8 cellular contexts compared by ENCODE assay signal in the genomic region with DNA sequence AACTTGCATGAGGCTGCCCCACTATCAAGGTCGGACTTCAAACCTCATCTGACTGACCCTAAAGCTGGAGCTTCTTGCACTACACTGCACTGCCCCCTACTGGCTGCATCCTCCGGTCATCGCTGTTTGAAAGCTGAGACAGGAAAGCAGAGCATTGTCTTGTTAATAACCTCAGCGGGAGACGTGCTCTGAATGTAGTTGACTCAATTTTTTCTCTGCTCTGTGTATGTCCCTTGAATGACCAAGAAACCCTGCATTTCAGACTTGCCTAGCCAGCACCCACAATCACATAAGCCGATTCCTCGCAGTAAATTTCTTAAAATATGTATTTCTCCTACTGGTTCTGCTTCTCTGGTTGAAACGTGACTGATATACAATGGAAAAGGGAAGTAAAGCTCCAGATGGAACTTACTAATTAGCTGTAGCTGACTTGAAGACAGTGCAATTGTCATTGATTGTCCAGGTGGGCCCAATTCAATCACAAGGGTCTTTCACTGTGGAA. TPM values are rescaled to one million over a fixed set of nuclear protein-coding genes. Genes with fewer than 3 reads are reported as not detected.
DNase-seq lines count a peak whose midpoint lies in the region; ATAC-seq, FAIRE-seq and TF ChIP-seq lines count a peak whose summit lies in the region.

No MANE protein-coding gene starts in this region.

- H3K27ac ChIP-seq in A549 (peak overlapping the region; percentile 88 to 91), iPS-20b (ENCODE audit: low read length) (peak overlapping the region; percentile 66)

- H3K4me2 ChIP-seq in A549: peak overlapping the region; percentile 69

- peak; percentile 90 to 93 for ATAC-seq in A549
- ATAC-seq in GM18508 (IDR thresholded peaks at IDR 0.05; ENCODE audit: insufficient read depth, unreplicated experiment): peak; percentile 61
- peak; percentile 73 for ATAC-seq in HG03064 (IDR thresholded peaks at IDR 0.05; ENCODE audit: low read depth, unreplicated experiment)

- peak; percentile 96 for TF ChIP-seq RAD21 in A549 (conservative IDR thresholded peaks at IDR 0.05 in 1 of 2, IDR thresholded peaks at IDR 0.05 in 1 of 2)

- H3K4me1 ChIP-seq in A549 (peaks cover 23% of the 10 kb centered on the region), iPS-20b (ENCODE audit: insufficient read depth, low read length) (peaks cover 9% of the 10 kb centered on the region)

- TF ChIP-seq EP300 in A549 (IDR thresholded peaks at IDR 0.05): no peak

- WGBS in A549 (ENCODE audit: missing lambda C conversion rate): 7% methylated on average over 8 of the region's 8 CpGs

- DNase-seq in A549 (ENCODE audit: low read depth in 1 of 2, low spot score in 1 of 2): peak; percentile 35 to 93
- peak; percentile 82 for DNase-seq in NCI-H2107 (lab: John Stamatoyannopoulos, UW)
- DNase-seq in UCSD-AML1 (lab: John Stamatoyannopoulos, UW; ENCODE audit: unreplicated experiment): peak; percentile 75
- DNase-seq in brain pericyte (ENCODE audit: low read depth, low spot score): peak; percentile 47
- peak; percentile 31 to 61 for DNase-seq in stimulated activated CD4-positive, alpha-beta T cell treated with anti-CD3 and anti-CD28 coated beads, Interleukin-15, amount 100 ng/mL, for 1 hour (ENCODE audit: low read depth in 1 of 2, low spot score in 1 of 2)

- TF ChIP-seq POLR2A in A549 (IDR thresholded peaks at IDR 0.05; ENCODE audit: low read length): no peak

- H3K36me3 ChIP-seq in iPS-20b (ENCODE audit: insufficient read depth, low read depth, low read length): no peaks in the 10 kb centered on the region

- peak; percentile 81 for FAIRE-seq in A549 (lab: Jason Lieb, UNC)

- POLR2A ChIA-PET in A549 (lab: Yijun Ruan, JAX): interaction anchor here (1.8 kb wide), 1 partner anchor 347 kb away, joined by 12 read pairs; no protein-coding TSS in a partner anchor

- TF ChIP-seq CTCF in A549 (IDR thresholded peaks at IDR 0.05): peak; percentile 88

- peak overlapping the region; percentile 52; the same call in 1 of the 2 replicates for H3K9ac ChIP-seq in iPS-20b (ENCODE audit: low read depth, low read length)

- H3K27me3 ChIP-seq in iPS-20b (ENCODE audit: insufficient read depth, low read length): no peaks in the 10 kb centered on the region

- H3K9me3 ChIP-seq in A549 (peaks cover 14% of the 10 kb centered on the region; the same call in 1 of the 3 replicates), iPS-20b (ENCODE audit: insufficient read depth, low read depth, low read length) (peaks cover 11% of the 10 kb centered on the region; the same call in 1 of the 2 replicates)

- CTCF ChIA-PET in A549 (lab: Yijun Ruan, JAX): interaction anchor here (0.6 to 5.3 kb wide), 51 partner anchors 8 to 1094 kb away, joined by 3 to 82 read pairs (median 4); no protein-coding TSS in a partner anchor

- H3K4me3 ChIP-seq in A549 (no peak overlapping the region), iPS-20b (ENCODE audit: low read length) (peak overlapping the region; percentile 52; the same call in 1 of the 2 replicates)

TF ChIP-seq in A549, 52 proteins besides CTCF, POLR2A, EP300 and RAD21:
- TF ChIP-seq FOXS1 (CRISPR knock-in tag; IDR thresholded peaks at IDR 0.05) (no peak), POLR2AphosphoS2 (conservative IDR thresholded peaks at IDR 0.05; ENCODE audit: low read length) (no peak), SMC3 (IDR thresholded peaks at IDR 0.05) (peak; percentile 92), HOXB13 (CRISPR knock-in tag; IDR thresholded peaks at IDR 0.05; ENCODE audit: low read depth) (0 out of 2 replicates have a peak, but pooled peaks have one; percentile 35), NFE2L2 (conservative IDR thresholded peaks at IDR 0.05; ENCODE audit: low read length) (no peak)

RNA-seq across cellular contexts. Expression of gene TCF21, which starts 27.8 kb away (rescaled TPM):
- 0.21 and 0.25 TPM in 2 replicates for polyA plus RNA-seq in A549 (2011; rRNA removed)
- 0.12 and 0.13 TPM in 2 replicates for polyA plus RNA-seq in A549 (2012; cell fraction: cytosol; rRNA removed)
- 0.12 and 0.15 TPM in 2 replicates for polyA plus RNA-seq in A549 (2012; cell fraction: nucleus; rRNA removed)
- 0.04 to 0.17 TPM (median 0.12 TPM) in 3 replicates for polyA plus RNA-seq in A549 (2017; fragmentation: RNase III; extraction: RNeasy Plus Mini Kit Qiagen cat#74134 plus additional on column Dnase treatment)
- polyA minus RNA-seq in A549 (2011; rRNA and poly(A)+ RNA removed): 0.50 and 0.97 TPM in 2 replicates

RNA-seq across cellular contexts. Expression of gene TBPL1, which starts 36.3 kb away (rescaled TPM):
- polyA plus RNA-seq in A549 (2011; rRNA removed) (29.9 and 41.1 TPM in 2 replicates), A549 (2017; fragmentation: RNase III; extraction: RNeasy Plus Mini Kit Qiagen cat#74134 plus additional on column Dnase treatment) (22.4 to 24.7 TPM (median 24.7 TPM) in 3 replicates)
- 15.7 and 16.4 TPM in 2 replicates for polyA plus RNA-seq in A549 (2012; cell fraction: cytosol; rRNA removed)
- 5.1 and 7.4 TPM in 2 replicates for polyA plus RNA-seq in A549 (2012; cell fraction: nucleus; rRNA removed)
- 5.8 and 9.0 TPM in 2 replicates for polyA minus RNA-seq in A549 (2011; rRNA and poly(A)+ RNA removed)
